ENCODE assay signal across 21 cellular contexts in the genomic region with DNA sequence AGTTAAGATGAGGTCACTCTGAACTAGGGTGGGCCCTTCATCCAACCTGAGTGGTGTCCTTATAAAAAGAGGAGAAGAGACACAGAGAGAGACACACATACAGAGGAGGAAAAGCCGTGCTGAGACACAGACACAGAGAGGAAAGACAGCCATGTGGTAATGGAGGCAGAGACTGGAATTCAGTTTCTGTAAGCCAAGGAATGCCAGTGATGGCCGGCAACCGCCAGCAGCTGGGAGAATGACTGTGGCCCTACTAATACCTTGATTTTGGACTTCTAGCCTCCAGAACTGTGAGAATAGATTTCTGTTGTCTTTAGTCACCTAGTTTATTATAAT.
"Had no signal": no experiment of that assay in that cellular context is flagged by ENCODE, and none has a peak within 500 bp of the region (broad histone marks: within the 10 kb centered on the region; RNA-seq: fewer than 3 reads in every experiment).

No MANE protein-coding gene starts in this region.

- DNase-seq: KBM-7, NCI-H1092, NCI-H1105 treated with DMSO at 0.1 percent for 48 hours, NCI-H1417 treated with DMSO at 0.1 percent for 48 hours, NCI-H146, NCI-H1694 treated with DMSO at 0.1 percent for 48 hours, NCI-H2029, NCI-H2081 treated with DMSO at 0.1 percent for 48 hours, NCI-H2171, NCI-H226, NCI-H446, NCI-H510A, NCI-H524 treated with DMSO at 0.1 percent for 48 hours, NCI-H69, NCI-H774, Right ventricle myocardium superior, SIG-M5, SW 1271 had no signal

- FAIRE-seq: RCC 7860 had no signal

- H3K36me3 ChIP-seq: SJSA1 had no signal

- H3K9me3 ChIP-seq: SJSA1 had no signal

- H3K4me1 ChIP-seq: SJSA1 had no signal

- H3K27ac ChIP-seq: SJSA1, SK-N-MC had no signal

- H3K4me3 ChIP-seq: SJSA1, SK-N-MC had no signal

- H3K27me3 ChIP-seq: SJSA1 had no signal
